21 cellular contexts compared by ENCODE assay signal in the genomic region with DNA sequence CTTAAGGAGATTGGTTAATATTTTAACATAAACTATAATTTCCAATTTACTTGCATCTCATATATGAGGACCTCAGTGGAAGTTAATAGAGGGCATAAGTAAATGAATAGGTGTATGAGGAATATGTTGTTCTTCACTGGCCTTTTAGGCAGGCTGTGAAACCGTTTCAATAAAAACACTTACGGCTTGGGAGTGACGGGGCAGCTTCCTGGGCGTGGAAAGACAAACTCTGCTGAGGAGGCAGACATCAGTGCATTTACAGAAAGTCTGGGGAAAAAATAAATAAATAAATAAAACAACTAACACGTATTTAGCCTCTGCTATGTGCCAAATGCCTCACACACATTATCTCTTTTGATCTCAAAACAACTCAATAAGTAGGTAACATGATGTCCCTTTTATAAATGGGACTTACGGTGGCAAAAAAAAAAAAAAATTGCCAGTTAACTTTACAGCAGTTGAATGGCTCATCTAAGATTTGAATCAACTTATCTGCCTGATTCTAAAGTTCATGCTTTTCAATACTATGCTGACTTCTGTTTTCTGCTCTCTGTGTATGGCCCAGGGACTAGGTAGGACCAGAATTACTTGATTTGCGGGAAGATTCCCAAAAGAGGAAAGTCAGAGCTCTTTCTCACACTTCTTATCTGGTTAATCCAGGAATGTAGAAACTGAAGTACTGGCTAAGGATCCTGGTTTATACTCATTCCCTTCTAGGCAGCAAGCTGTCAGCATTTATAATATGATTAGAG.
"Had no signal": no experiment of that assay in that cellular context is flagged by ENCODE, and none has a peak within 500 bp of the region (broad histone marks: within the 10 kb centered on the region; RNA-seq: fewer than 3 reads in every experiment).

No MANE protein-coding gene starts in this region.

- H3K27me3 ChIP-seq: gastroesophageal sphincter, heart left ventricle, neutrophil, pancreas, sigmoid colon, uterus had no signal

- DNase-seq: activated CD4-positive, alpha-beta T cell treated with anti-CD3 and anti-CD28 coated beads, Interleukin-2, amount 10 ng/mL, durations not matched to agents 24 days and 14 days; activated CD8-positive, alpha-beta memory T cell treated with anti-CD3 and anti-CD28 coated beads, Interleukin-2, amount 50 U/mL, for 4 hours; activated CD8-positive, alpha-beta T cell treated with anti-CD3 and anti-CD28 coated beads for 36 hours; activated effector memory CD4-positive, alpha-beta T cell treated with anti-CD3 and anti-CD28 coated beads, Interleukin-2, amount 50 U/mL, for 16 hours; activated T-cell treated with anti-CD3 and anti-CD28 coated beads, Interleukin-2, amount 50 U/mL, for 4 hours; dermis blood vessel endothelial cell; effector memory CD4-positive, alpha-beta T cell; heart left ventricle; kidney glomerular epithelial cell; natural killer cell; pancreas; sigmoid colon; stimulated activated naive B cell treated with anti-CD40 and anti-IgM and Interleukin-4, amounts not matched to agents 10 μg/mL and 1 μg/mL and 100 μg/mL, for 72 hours; T-helper 1 cell; T-helper 9 cell; uterus had no signal

- H3K27me3 Mint-ChIP-seq: activated CD4-positive, alpha-beta T cell treated with anti-CD3 and anti-CD28 coated beads, Interleukin-2, amount 10 ng/mL, durations not matched to agents 24 days and 14 days; activated CD8-positive, alpha-beta T cell treated with anti-CD3 and anti-CD28 coated beads for 36 hours; activated naive CD8-positive, alpha-beta T cell; memory B cell; stimulated activated naive B cell treated with anti-CD40 and anti-IgM and Interleukin-4, amounts not matched to agents 10 μg/mL and 1 μg/mL and 100 μg/mL, for 72 hours had no signal

- H3K36me3 ChIP-seq: gastroesophageal sphincter, heart left ventricle, neutrophil, pancreas, sigmoid colon, thoracic aorta, uterus had no signal

- H3K36me3 Mint-ChIP-seq: activated naive CD8-positive, alpha-beta T cell; memory B cell; natural killer cell; stimulated activated naive B cell treated with anti-CD40 and anti-IgM and Interleukin-4, amounts not matched to agents 10 μg/mL and 1 μg/mL and 100 μg/mL, for 72 hours had no signal

- H3K4me3 Mint-ChIP-seq: activated CD4-positive, alpha-beta T cell treated with anti-CD3 and anti-CD28 coated beads, Interleukin-2, amount 10 ng/mL, durations not matched to agents 24 days and 14 days; activated CD8-positive, alpha-beta T cell treated with anti-CD3 and anti-CD28 coated beads for 36 hours; activated naive CD8-positive, alpha-beta T cell; activated T-cell treated with anti-CD3 and anti-CD28 coated beads, Interleukin-2, amount 50 U/mL, for 4 hours; memory B cell; natural killer cell; stimulated activated naive B cell treated with anti-CD40 and anti-IgM and Interleukin-4, amounts not matched to agents 10 μg/mL and 1 μg/mL and 100 μg/mL, for 72 hours had no signal

- H3K27ac ChIP-seq: gastroesophageal sphincter, heart left ventricle, neutrophil, pancreas, sigmoid colon, thoracic aorta, uterus had no signal

- H3K9me3 Mint-ChIP-seq: activated CD4-positive, alpha-beta T cell treated with anti-CD3 and anti-CD28 coated beads, Interleukin-2, amount 10 ng/mL, durations not matched to agents 24 days and 14 days; activated CD8-positive, alpha-beta T cell treated with anti-CD3 and anti-CD28 coated beads for 36 hours; activated T-cell treated with anti-CD3 and anti-CD28 coated beads, Interleukin-2, amount 50 U/mL, for 4 hours had no signal

- H3K9me3 ChIP-seq: gastroesophageal sphincter, heart left ventricle, neutrophil, pancreas, sigmoid colon, thoracic aorta, uterus had no signal

- H3K4me3 ChIP-seq: gastroesophageal sphincter, heart left ventricle, pancreas, sigmoid colon, thoracic aorta, uterus had no signal

- ATAC-seq: activated CD8-positive, alpha-beta T cell treated with anti-CD3 and anti-CD28 coated beads for 36 hours; activated T-cell treated with anti-CD3 and anti-CD28 coated beads, Interleukin-2, amount 50 U/mL, for 4 hours; gastroesophageal sphincter; heart left ventricle; natural killer cell; pancreas; stimulated activated naive B cell treated with anti-CD40 and anti-IgM and Interleukin-4, amounts not matched to agents 10 μg/mL and 1 μg/mL and 100 μg/mL, for 72 hours had no signal

- H3K4me1 ChIP-seq: gastroesophageal sphincter, heart left ventricle, pancreas, uterus had no signal

- H3K27ac Mint-ChIP-seq: activated CD4-positive, alpha-beta T cell treated with anti-CD3 and anti-CD28 coated beads, Interleukin-2, amount 10 ng/mL, durations not matched to agents 24 days and 14 days; activated CD8-positive, alpha-beta T cell treated with anti-CD3 and anti-CD28 coated beads for 36 hours; activated naive CD8-positive, alpha-beta T cell; memory B cell; natural killer cell; stimulated activated naive B cell treated with anti-CD40 and anti-IgM and Interleukin-4, amounts not matched to agents 10 μg/mL and 1 μg/mL and 100 μg/mL, for 72 hours had no signal

- H3K4me1 Mint-ChIP-seq: activated CD4-positive, alpha-beta T cell treated with anti-CD3 and anti-CD28 coated beads, Interleukin-2, amount 10 ng/mL, durations not matched to agents 24 days and 14 days; memory B cell; natural killer cell; stimulated activated naive B cell treated with anti-CD40 and anti-IgM and Interleukin-4, amounts not matched to agents 10 μg/mL and 1 μg/mL and 100 μg/mL, for 72 hours had no signal
